Comparison of ENCODE assay signal across 2 cellular contexts in the genomic region with DNA sequence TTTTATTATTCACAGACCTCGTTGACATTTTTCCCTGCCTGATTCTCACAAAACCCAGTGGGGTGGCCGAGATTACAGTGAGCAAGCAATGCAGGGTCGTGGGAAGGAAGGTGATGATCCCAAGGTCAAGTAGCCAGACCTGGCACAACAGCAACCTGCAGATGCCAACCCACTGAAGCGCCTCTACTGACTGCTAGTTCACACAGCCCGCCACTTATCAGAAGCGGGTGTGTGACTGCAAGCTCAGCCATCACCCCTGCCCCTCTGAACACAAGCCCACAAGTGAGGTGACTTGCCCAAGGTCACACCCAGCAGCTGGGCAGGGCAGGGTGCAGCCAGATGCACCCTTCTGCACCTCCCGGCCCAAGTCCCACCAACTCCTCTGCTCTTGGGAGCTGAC.
TF ChIP-seq lines count a peak whose summit lies in the region.

No MANE protein-coding gene starts in this region.

TF ChIP-seq in HCT116, 20 proteins besides CTCF, POLR2A, EP300 and RAD21:
- TF ChIP-seq JUND (IDR thresholded peaks at IDR 0.05) (no peak), SP1 (IDR thresholded peaks at IDR 0.05; ENCODE audit: low read depth) (no peak), ZBTB33 (IDR thresholded peaks at IDR 0.05; ENCODE audit: extremely low read depth, insufficient replicate concordance, low read length) (no peak), SIN3A (IDR thresholded peaks at IDR 0.05; ENCODE audit: low read depth) (no peak), EGR1 (IDR thresholded peaks at IDR 0.05; ENCODE audit: low read depth) (no peak), ZFX (IDR thresholded peaks at IDR 0.05) (no peak), TCF7L2 (IDR thresholded peaks at IDR 0.05; ENCODE audit: borderline replicate concordance, extremely low read depth, insufficient read depth, insufficient read length) (no peak), POLR2AphosphoS5 (IDR thresholded peaks at IDR 0.05; ENCODE audit: low read depth, low read length) (no peak), CBX3 (IDR thresholded peaks at IDR 0.05; ENCODE audit: low read depth) (no peak)
- TF ChIP-seq, protein P1, sequence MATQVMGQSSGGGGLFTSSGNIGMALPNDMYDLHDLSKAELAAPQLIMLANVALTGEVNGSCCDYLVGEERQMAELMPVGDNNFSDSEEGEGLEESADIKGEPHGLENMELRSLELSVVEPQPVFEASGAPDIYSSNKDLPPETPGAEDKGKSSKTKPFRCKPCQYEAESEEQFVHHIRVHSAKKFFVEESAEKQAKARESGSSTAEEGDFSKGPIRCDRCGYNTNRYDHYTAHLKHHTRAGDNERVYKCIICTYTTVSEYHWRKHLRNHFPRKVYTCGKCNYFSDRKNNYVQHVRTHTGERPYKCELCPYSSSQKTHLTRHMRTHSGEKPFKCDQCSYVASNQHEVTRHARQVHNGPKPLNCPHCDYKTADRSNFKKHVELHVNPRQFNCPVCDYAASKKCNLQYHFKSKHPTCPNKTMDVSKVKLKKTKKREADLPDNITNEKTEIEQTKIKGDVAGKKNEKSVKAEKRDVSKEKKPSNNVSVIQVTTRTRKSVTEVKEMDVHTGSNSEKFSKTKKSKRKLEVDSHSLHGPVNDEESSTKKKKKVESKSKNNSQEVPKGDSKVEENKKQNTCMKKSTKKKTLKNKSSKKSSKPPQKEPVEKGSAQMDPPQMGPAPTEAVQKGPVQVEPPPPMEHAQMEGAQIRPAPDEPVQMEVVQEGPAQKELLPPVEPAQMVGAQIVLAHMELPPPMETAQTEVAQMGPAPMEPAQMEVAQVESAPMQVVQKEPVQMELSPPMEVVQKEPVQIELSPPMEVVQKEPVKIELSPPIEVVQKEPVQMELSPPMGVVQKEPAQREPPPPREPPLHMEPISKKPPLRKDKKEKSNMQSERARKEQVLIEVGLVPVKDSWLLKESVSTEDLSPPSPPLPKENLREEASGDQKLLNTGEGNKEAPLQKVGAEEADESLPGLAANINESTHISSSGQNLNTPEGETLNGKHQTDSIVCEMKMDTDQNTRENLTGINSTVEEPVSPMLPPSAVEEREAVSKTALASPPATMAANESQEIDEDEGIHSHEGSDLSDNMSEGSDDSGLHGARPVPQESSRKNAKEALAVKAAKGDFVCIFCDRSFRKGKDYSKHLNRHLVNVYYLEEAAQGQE (IDR thresholded peaks at IDR 0.05; ENCODE audit: low read depth) = no peak

TF ChIP-seq in K562, 482 proteins besides CTCF, POLR2A, EP300 and RAD21:
- TF ChIP-seq RFX7 (CRISPR knock-in tag; IDR thresholded peaks at IDR 0.05) (no peak), ESRRA (IDR thresholded peaks at IDR 0.05; ENCODE audit: borderline replicate concordance, low read depth) (0 out of 2 replicates have a peak, but pooled peaks have one; percentile 13)
